25 cellular contexts compared by ENCODE assay signal in genomic region chr10:84248794-84249193, GRCh38. TPM values are rescaled to one million over a fixed set of nuclear protein-coding genes. Genes with fewer than 3 reads are reported as not detected.
DNase-seq lines count a peak whose midpoint lies in the region; ATAC-seq, FAIRE-seq and TF ChIP-seq lines count a peak whose summit lies in the region.
"Had no signal": no experiment of that assay in that cellular context is flagged by ENCODE, and none has a peak within 500 bp of the region (broad histone marks: within the 10 kb centered on the region; RNA-seq: fewer than 3 reads in every experiment).

No MANE protein-coding gene starts in this region.

- H3K27ac Mint-ChIP-seq in WTC11: no peak overlapping the region
- H3K27ac Mint-ChIP-seq: CD4-positive, alpha-beta memory T cell; HFFc6 had no signal

- no peaks in the 10 kb centered on the region for H4K20me1 ChIP-seq in HepG2 (ENCODE audit: insufficient read depth, low read length)

- H2BK12ac ChIP-seq in neuronal stem cell (ENCODE audit: low read length): peak overlapping the region; percentile 27

- FAIRE-seq in HepG2 (lab: Jason Lieb, UNC): no peak
- FAIRE-seq: GM12891, GM18507, H54 had no signal

- peak overlapping the region; percentile 5 for H2BK15ac ChIP-seq in neuronal stem cell (ENCODE audit: low read length)

- no TSS peak for BruUV-seq in HepG2 (replicated peaks; lab: Mats Ljungman, UMichigan)

- no peaks in the 10 kb centered on the region for H3K36me3 ChIP-seq in HepG2 (replicated peaks in 1 of 2; ENCODE audit: control insufficient read depth in 1 of 2, insufficient read depth in 2 of 2, low read length in 2 of 2)
- no peaks in the 10 kb centered on the region for H3K36me3 ChIP-seq in right lobe of liver
- no peaks in the 10 kb centered on the region for H3K36me3 ChIP-seq in neuronal stem cell (replicated peaks in 1 of 2; ENCODE audit: control insufficient read depth in 2 of 2, insufficient read depth in 2 of 2, low read length in 2 of 2)
- H3K36me3 ChIP-seq: HAP-1 had no signal

- POLR2A ChIA-PET in HepG2 (lab: Yijun Ruan, JAX): no interaction called here
- POLR2A ChIA-PET in WTC11 (lab: Charles Lee): interaction anchor here (0.6 kb wide), 1 partner anchor 13 kb away, joined by 3 read pairs; no protein-coding TSS in a partner anchor

- no peak overlapping the region for H4K91ac ChIP-seq in neuronal stem cell (ENCODE audit: low read depth, low read length, poor library complexity)

- CTCF ChIA-PET in HepG2 (lab: Yijun Ruan, JAX; ENCODE audit: low intra/inter-chr PET ratio, low total read pairs) (no interaction called here), WTC11 (lab: Charles Lee) (interaction anchor here (0.9 to 4.6 kb wide), 4 partner anchors 8 to 101 kb away, joined by 3 to 36 read pairs (median 5); no protein-coding TSS in a partner anchor)

- H3K23ac ChIP-seq in neuronal stem cell (ENCODE audit: low read depth, low read length, poor library complexity): peak overlapping the region; percentile 56

- no peak overlapping the region for H3K4me2 ChIP-seq in HepG2 (ENCODE audit: low read depth, low read length)
- H3K4me2 ChIP-seq in neuronal stem cell (ENCODE audit: insufficient read depth, low read length, poor library complexity, severe bottlenecking): no peak overlapping the region

- no peaks in the 10 kb centered on the region for H3K9me3 Mint-ChIP-seq in WTC11
- H3K9me3 Mint-ChIP-seq: HFFc6 had no signal

- peak overlapping the region; percentile 4 for H3K18ac ChIP-seq in neuronal stem cell (ENCODE audit: low read length)

- intact Hi-C loops in HepG2 (cut with micrococcal nuclease; ENCODE audit: unreplicated experiment) (no loop called here), right lobe of liver (cut with DNase I) (no loop called here)

- 26% methylated on average over 12 of the region's 12 CpGs for whole genome bisulfite sequencing in HepG2 (ENCODE audit: low lambda C conversion rate)
- 25% methylated on average over 1 of the region's 12 CpGs for WGBS in right lobe of liver (ENCODE audit: insufficient coverage, low coverage, low lambda C conversion rate, missing lambda C conversion rate)
- WGBS in neuronal stem cell (ENCODE audit: extremely low coverage in 2 of 2, insufficient read length in 2 of 2, insufficient replicate concordance in 1 of 2), 2 donors: no CpG with 5 or more reads among the region's 12 CpGs

- no peak overlapping the region for H2BK120ac ChIP-seq in neuronal stem cell (ENCODE audit: low read depth, low read length)

- H2BK5ac ChIP-seq in neuronal stem cell (ENCODE audit: low read length): peak overlapping the region; percentile 44

- TF ChIP-seq CTCF in HepG2 (CRISPR knock-in tag; IDR thresholded peaks at IDR 0.05) (peak; percentile 18; the same call in 1 of the 2 replicates), right lobe of liver (IDR thresholded peaks at IDR 0.05) (no peak), WTC11 (IDR thresholded peaks at IDR 0.05) (no peak)

- H3K4ac ChIP-seq in neuronal stem cell (ENCODE audit: low read length): peak overlapping the region; percentile 17

- TF ChIP-seq EP300 in HepG2 (IDR thresholded peaks at IDR 0.05; ENCODE audit: low read depth in 2 of 2, low read length in 2 of 2): no peak
- TF ChIP-seq EP300 in HepG2 (CRISPR knock-in tag; IDR thresholded peaks at IDR 0.05; ENCODE audit: borderline replicate concordance): no peak

- H3K4me1 Mint-ChIP-seq in WTC11: no peaks in the 10 kb centered on the region
- H3K4me1 Mint-ChIP-seq: CD4-positive, alpha-beta memory T cell had no signal

- in situ Hi-C loops in HepG2 (cut with HindIII; ENCODE audit: extremely low pct_ligation_motif_present, low pct_unique_long_range_greater_than_20kb): no loop called here

- TF ChIP-seq POLR2A in HepG2 (IDR thresholded peaks at IDR 0.05; ENCODE audit: insufficient read depth in 1 of 2, low read depth in 2 of 2, low read length in 2 of 2) (no peak), right lobe of liver (IDR thresholded peaks at IDR 0.05) (no peak)

- no peaks in the 10 kb centered on the region for H3K36me3 Mint-ChIP-seq in WTC11
- H3K36me3 Mint-ChIP-seq: CD4-positive, alpha-beta memory T cell had no signal

- H2AFZ ChIP-seq in HepG2 (ENCODE audit: low read length) (no peak overlapping the region), neuronal stem cell (ENCODE audit: low read length) (no peak overlapping the region)

- no peak for TF ChIP-seq RAD21 in HepG2 (CRISPR knock-in tag; IDR thresholded peaks at IDR 0.05)

- H3K4me3 Mint-ChIP-seq in WTC11: no peak overlapping the region
- H3K4me3 Mint-ChIP-seq: CD4-positive, alpha-beta memory T cell; HFFc6 had no signal

- H3K4me1 ChIP-seq in HepG2 (ENCODE audit: insufficient read depth, low read length) (peaks cover 20% of the 10 kb centered on the region), right lobe of liver (no peaks in the 10 kb centered on the region), neuronal stem cell (ENCODE audit: control insufficient read depth in 2 of 2, insufficient read depth in 1 of 2, low read depth in 1 of 2, low read length in 2 of 2) (peaks cover 3 to 23% of the 10 kb centered on the region in 2 donors)
- H3K4me1 ChIP-seq: HAP-1 had no signal

- H3K9ac ChIP-seq in HepG2 (ENCODE audit: insufficient read depth, low read depth, low read length) (no peak overlapping the region), neuronal stem cell (ENCODE audit: low read depth, low read length, poor library complexity) (no peak overlapping the region)

- H3K27me3 ChIP-seq in HepG2 (ENCODE audit: control insufficient read depth in 1 of 2, insufficient read depth in 2 of 2, low read length in 2 of 2) (peaks cover 0 to 4% of the 10 kb centered on the region in 2 experiments; a peak in 1 of 5 replicates), right lobe of liver (no peaks in the 10 kb centered on the region), neuronal stem cell (ENCODE audit: control insufficient read depth in 3 of 3, insufficient read depth in 3 of 3, low read depth in 1 of 3, low read length in 3 of 3) (peaks cover 0 to 10% (median 0%) of the 10 kb centered on the region in 3 experiments)

- no peaks in the 10 kb centered on the region for H3K79me1 ChIP-seq in neuronal stem cell (ENCODE audit: low read depth, low read length)

- H3K79me2 ChIP-seq in HepG2 (ENCODE audit: insufficient read depth, low read length): no peaks in the 10 kb centered on the region

- DNase-seq in HepG2 (ENCODE audit: low spot score) (no peak), right lobe of liver (no peak), WTC11 (ENCODE audit: low spot score) (no peak), neuronal stem cell (ENCODE audit: low spot score) (no peak), NCI-H1092 treated with DMSO at 0.1 percent for 48 hours (lab: John Stamatoyannopoulos, UW) (no peak)
- DNase-seq: C1 segment of cervical spinal cord; Calu3; CD4-positive, alpha-beta memory T cell; COR-L47; DMS53; DMS79 treated with DMSO at 0.1 percent for 48 hours; GF-D8; GOT3; HFFc6 had no signal

- H2AK5ac ChIP-seq in neuronal stem cell (ENCODE audit: low read depth, low read length): peak overlapping the region; percentile 2

- peak; percentile 16; the same call in 1 of the 3 replicates for ATAC-seq in HepG2
- no peak for ATAC-seq in right lobe of liver
- ATAC-seq in WTC11: peak; percentile 44
- ATAC-seq in GM21825 (IDR thresholded peaks at IDR 0.05; ENCODE audit: unreplicated experiment): no peak
- no peak for ATAC-seq in HG03521 (IDR thresholded peaks at IDR 0.05; ENCODE audit: unreplicated experiment)

- H3K27ac ChIP-seq in HepG2 (ENCODE audit: extremely low read length, insufficient read depth, low read length) (no peak overlapping the region), right lobe of liver (no peak overlapping the region), neuronal stem cell (replicated peaks; ENCODE audit: low read length) (no peak overlapping the region)

- H3K27me3 Mint-ChIP-seq in WTC11 (ENCODE audit: low read depth): peaks cover 2% of the 10 kb centered on the region

- H3K14ac ChIP-seq in neuronal stem cell (ENCODE audit: low read length): no peak overlapping the region

- no peak overlapping the region for H4K8ac ChIP-seq in neuronal stem cell (ENCODE audit: low read depth, low read length)

- no peaks in the 10 kb centered on the region for H3K9me3 ChIP-seq in HepG2 (ENCODE audit: low read length)
- H3K9me3 ChIP-seq in right lobe of liver: no peaks in the 10 kb centered on the region
- no peaks in the 10 kb centered on the region for H3K9me3 ChIP-seq in neuronal stem cell (replicated peaks in 1 of 2; ENCODE audit: control insufficient read depth in 2 of 2, insufficient read depth in 1 of 2, low read depth in 1 of 2, low read length in 2 of 2)
- H3K9me3 ChIP-seq: HAP-1 had no signal

- no peak overlapping the region for H3K4me3 ChIP-seq in HepG2 (replicated peaks in 1 of 3; ENCODE audit: insufficient read depth in 1 of 3, low read depth in 2 of 3, low read length in 3 of 3)
- H3K4me3 ChIP-seq in right lobe of liver: no peak overlapping the region
- H3K4me3 ChIP-seq in neuronal stem cell (ENCODE audit: low read length in 2 of 2): no peak overlapping the region
- H3K4me3 ChIP-seq: HAP-1 had no signal

RNA-seq across cellular contexts. Expression of gene RGR, which starts 3.9 kb away (rescaled TPM):
- total RNA-seq in HepG2 (2016; rRNA removed; fragmentation: Illumina TruSeq; extraction: Trizol): 0.24 and 0.71 TPM in 2 replicates
- 0.44 and 1.2 TPM in 2 replicates for total RNA-seq in HepG2 (2016; cell fraction: cytosol; rRNA removed; fragmentation: Illumina TruSeq; extraction: Trizol; ENCODE audit: low read depth)
- 0.39 and 0.74 TPM in 2 replicates for total RNA-seq in HepG2 (2016; cell fraction: insoluble cytoplasmic fraction; rRNA removed; fragmentation: Illumina TruSeq; extraction: Trizol)
- 0.17 and 0.37 TPM in 2 replicates for total RNA-seq in HepG2 (2016; cell fraction: membrane; rRNA removed; fragmentation: Illumina TruSeq; extraction: Trizol)
- 0.43 and 1.4 TPM in 2 replicates for total RNA-seq in HepG2 (2016; cell fraction: nucleus; rRNA removed; fragmentation: Illumina TruSeq; extraction: Trizol)
- polyA plus RNA-seq in HepG2 (2011; rRNA removed): 0.68 and 0.69 TPM in 2 replicates
- 0.53 and 0.90 TPM in 2 replicates for polyA plus RNA-seq in HepG2 (2011; cell fraction: cytosol; rRNA removed)
- 0.76 and 0.88 TPM in 2 replicates for polyA plus RNA-seq in HepG2 (2011; cell fraction: nucleus; rRNA removed)
- polyA plus RNA-seq in HepG2 (2012): 0.05 TPM in 1 of 2 replicates, not detected in the other
- 0.32 and 0.44 TPM in 2 replicates for polyA plus RNA-seq in HepG2 (2016; cell fraction: cytosol; fragmentation: Illumina TruSeq; extraction: Trizol; ENCODE audit: low read depth)
- polyA plus RNA-seq in HepG2 (2016; cell fraction: insoluble cytoplasmic fraction; fragmentation: Illumina TruSeq; extraction: Trizol; ENCODE audit: low read depth): 0.20 and 0.87 TPM in 2 replicates
- polyA plus RNA-seq in HepG2 (2016; cell fraction: membrane; fragmentation: Illumina TruSeq; extraction: Trizol; ENCODE audit: low read depth): 0.50 and 0.71 TPM in 2 replicates
- polyA plus RNA-seq in HepG2 (2016; cell fraction: nucleus; fragmentation: Illumina TruSeq; extraction: Trizol; ENCODE audit: insufficient read depth, low read depth): 0.84 and 2.3 TPM in 2 replicates
- 2.2 TPM in 1 of 2 replicates, not detected in the other for polyA minus RNA-seq in HepG2 (2011; rRNA and poly(A)+ RNA removed; ENCODE audit: low replicate concordance)
- polyA minus RNA-seq in HepG2 (2011; cell fraction: cytosol; rRNA and poly(A)+ RNA removed): not detected in 2 replicates
- not detected in 2 replicates for polyA minus RNA-seq in HepG2 (2011; cell fraction: nucleus; rRNA and poly(A)+ RNA removed)
- total RNA-seq in right lobe of liver: not detected
- not detected in 3 replicates for total RNA-seq in WTC11 (2021)
- polyA plus RNA-seq in neuronal stem cell (2013, experiment 1 of 2): 1.0 TPM
- polyA plus RNA-seq in neuronal stem cell (2013, experiment 2 of 2): 1.3 TPM
- total RNA-seq: A172; A673; Calu3; CD4-positive, alpha-beta memory T cell; Daoy; G401; HFFc6 had no signal
- polyA plus RNA-seq: BJ; CD4-positive, alpha-beta memory T cell had no signal

RNA-seq across cellular contexts. Expression of gene LRIT1, which starts 7.4 kb away (rescaled TPM):
- not detected in 2 replicates for total RNA-seq in HepG2 (2016; rRNA removed; fragmentation: Illumina TruSeq; extraction: Trizol)
- total RNA-seq in HepG2 (2016; cell fraction: cytosol; rRNA removed; fragmentation: Illumina TruSeq; extraction: Trizol; ENCODE audit: low read depth): not detected in 2 replicates
- not detected in 2 replicates for total RNA-seq in HepG2 (2016; cell fraction: insoluble cytoplasmic fraction; rRNA removed; fragmentation: Illumina TruSeq; extraction: Trizol)
- not detected in 2 replicates for total RNA-seq in HepG2 (2016; cell fraction: membrane; rRNA removed; fragmentation: Illumina TruSeq; extraction: Trizol)
- total RNA-seq in HepG2 (2016; cell fraction: nucleus; rRNA removed; fragmentation: Illumina TruSeq; extraction: Trizol): not detected in 2 replicates
- not detected in 2 replicates for polyA plus RNA-seq in HepG2 (2011; rRNA removed)
- not detected in 2 replicates for polyA plus RNA-seq in HepG2 (2011; cell fraction: cytosol; rRNA removed)
- polyA plus RNA-seq in HepG2 (2011; cell fraction: nucleus; rRNA removed): not detected in 2 replicates
- polyA plus RNA-seq in HepG2 (2012): not detected in 2 replicates
- polyA plus RNA-seq in HepG2 (2016; cell fraction: cytosol; fragmentation: Illumina TruSeq; extraction: Trizol; ENCODE audit: low read depth): not detected in 2 replicates
- polyA plus RNA-seq in HepG2 (2016; cell fraction: insoluble cytoplasmic fraction; fragmentation: Illumina TruSeq; extraction: Trizol; ENCODE audit: low read depth): not detected in 2 replicates
- not detected in 2 replicates for polyA plus RNA-seq in HepG2 (2016; cell fraction: membrane; fragmentation: Illumina TruSeq; extraction: Trizol; ENCODE audit: low read depth)
- not detected in 2 replicates for polyA plus RNA-seq in HepG2 (2016; cell fraction: nucleus; fragmentation: Illumina TruSeq; extraction: Trizol; ENCODE audit: insufficient read depth, low read depth)
- polyA minus RNA-seq in HepG2 (2011; rRNA and poly(A)+ RNA removed; ENCODE audit: low replicate concordance): not detected in 2 replicates
- not detected in 2 replicates for polyA minus RNA-seq in HepG2 (2011; cell fraction: cytosol; rRNA and poly(A)+ RNA removed)
- not detected in 2 replicates for polyA minus RNA-seq in HepG2 (2011; cell fraction: nucleus; rRNA and poly(A)+ RNA removed)
- not detected for total RNA-seq in right lobe of liver
- not detected in 3 replicates for total RNA-seq in WTC11 (2021)
- polyA plus RNA-seq in neuronal stem cell (2013, experiment 1 of 2): 0.01 TPM
- polyA plus RNA-seq in neuronal stem cell (2013, experiment 2 of 2): not detected
- total RNA-seq: A172; A673; Calu3; CD4-positive, alpha-beta memory T cell; Daoy; G401; HFFc6 had no signal
- polyA plus RNA-seq: BJ; CD4-positive, alpha-beta memory T cell had no signal

RNA-seq across cellular contexts. Expression of gene LRIT2, which starts 23.4 kb away (rescaled TPM):
- total RNA-seq in HepG2 (2016; rRNA removed; fragmentation: Illumina TruSeq; extraction: Trizol): not detected in 2 replicates
- total RNA-seq in HepG2 (2016; cell fraction: cytosol; rRNA removed; fragmentation: Illumina TruSeq; extraction: Trizol; ENCODE audit: low read depth): not detected in 2 replicates
- not detected in 2 replicates for total RNA-seq in HepG2 (2016; cell fraction: insoluble cytoplasmic fraction; rRNA removed; fragmentation: Illumina TruSeq; extraction: Trizol)
- not detected in 2 replicates for total RNA-seq in HepG2 (2016; cell fraction: membrane; rRNA removed; fragmentation: Illumina TruSeq; extraction: Trizol)
- not detected in 2 replicates for total RNA-seq in HepG2 (2016; cell fraction: nucleus; rRNA removed; fragmentation: Illumina TruSeq; extraction: Trizol)
- polyA plus RNA-seq in HepG2 (2011; rRNA removed): not detected in 2 replicates
- not detected in 2 replicates for polyA plus RNA-seq in HepG2 (2011; cell fraction: cytosol; rRNA removed)
- polyA plus RNA-seq in HepG2 (2011; cell fraction: nucleus; rRNA removed): not detected in 2 replicates
- polyA plus RNA-seq in HepG2 (2012): not detected in 2 replicates
- polyA plus RNA-seq in HepG2 (2016; cell fraction: cytosol; fragmentation: Illumina TruSeq; extraction: Trizol; ENCODE audit: low read depth): not detected in 2 replicates
- not detected in 2 replicates for polyA plus RNA-seq in HepG2 (2016; cell fraction: insoluble cytoplasmic fraction; fragmentation: Illumina TruSeq; extraction: Trizol; ENCODE audit: low read depth)
- not detected in 2 replicates for polyA plus RNA-seq in HepG2 (2016; cell fraction: membrane; fragmentation: Illumina TruSeq; extraction: Trizol; ENCODE audit: low read depth)
- not detected in 2 replicates for polyA plus RNA-seq in HepG2 (2016; cell fraction: nucleus; fragmentation: Illumina TruSeq; extraction: Trizol; ENCODE audit: insufficient read depth, low read depth)
- not detected in 2 replicates for polyA minus RNA-seq in HepG2 (2011; rRNA and poly(A)+ RNA removed; ENCODE audit: low replicate concordance)
- not detected in 2 replicates for polyA minus RNA-seq in HepG2 (2011; cell fraction: cytosol; rRNA and poly(A)+ RNA removed)
- polyA minus RNA-seq in HepG2 (2011; cell fraction: nucleus; rRNA and poly(A)+ RNA removed): not detected in 2 replicates
- not detected for total RNA-seq in right lobe of liver
- not detected in 3 replicates for total RNA-seq in WTC11 (2021)
- polyA plus RNA-seq in neuronal stem cell (2013, experiment 1 of 2): not detected
- polyA plus RNA-seq in neuronal stem cell (2013, experiment 2 of 2): not detected
- total RNA-seq: A172; A673; Calu3; CD4-positive, alpha-beta memory T cell; Daoy; G401; HFFc6 had no signal
- polyA plus RNA-seq: BJ; CD4-positive, alpha-beta memory T cell had no signal

RNA-seq across cellular contexts. Expression of gene CDHR1, which starts 54.5 kb away (rescaled TPM):
- total RNA-seq in HepG2 (2016; rRNA removed; fragmentation: Illumina TruSeq; extraction: Trizol) (0.04 TPM in 1 of 2 replicates, not detected in the other), right lobe of liver (under 1 TPM in 5 of 6 experiments, not detected in 1; 0.09 to 0.42 (median 0.19) TPM), WTC11 (2021) (5.0 to 7.2 TPM (median 6.4 TPM) in 3 replicates)
- not detected in 2 replicates for total RNA-seq in HepG2 (2016; cell fraction: cytosol; rRNA removed; fragmentation: Illumina TruSeq; extraction: Trizol; ENCODE audit: low read depth)
- total RNA-seq in HepG2 (2016; cell fraction: insoluble cytoplasmic fraction; rRNA removed; fragmentation: Illumina TruSeq; extraction: Trizol): 0.02 TPM in 1 of 2 replicates, not detected in the other
- total RNA-seq in HepG2 (2016; cell fraction: membrane; rRNA removed; fragmentation: Illumina TruSeq; extraction: Trizol): not detected in 2 replicates
- not detected in 2 replicates for total RNA-seq in HepG2 (2016; cell fraction: nucleus; rRNA removed; fragmentation: Illumina TruSeq; extraction: Trizol)
- polyA plus RNA-seq in HepG2 (2011; rRNA removed): 0.01 and 0.09 TPM in 2 replicates
- polyA plus RNA-seq in HepG2 (2011; cell fraction: cytosol; rRNA removed): 0.04 TPM in 1 of 2 replicates, not detected in the other
- 0.14 and 0.34 TPM in 2 replicates for polyA plus RNA-seq in HepG2 (2011; cell fraction: nucleus; rRNA removed)
- polyA plus RNA-seq in HepG2 (2012): 0.05 TPM in 1 of 2 replicates, not detected in the other
- not detected in 2 replicates for polyA plus RNA-seq in HepG2 (2016; cell fraction: cytosol; fragmentation: Illumina TruSeq; extraction: Trizol; ENCODE audit: low read depth)
- polyA plus RNA-seq in HepG2 (2016; cell fraction: insoluble cytoplasmic fraction; fragmentation: Illumina TruSeq; extraction: Trizol; ENCODE audit: low read depth): not detected in 2 replicates
- not detected in 2 replicates for polyA plus RNA-seq in HepG2 (2016; cell fraction: membrane; fragmentation: Illumina TruSeq; extraction: Trizol; ENCODE audit: low read depth)
- polyA plus RNA-seq in HepG2 (2016; cell fraction: nucleus; fragmentation: Illumina TruSeq; extraction: Trizol; ENCODE audit: insufficient read depth, low read depth): 0.23 TPM in 1 of 2 replicates, not detected in the other
- not detected in 2 replicates for polyA minus RNA-seq in HepG2 (2011; rRNA and poly(A)+ RNA removed; ENCODE audit: low replicate concordance)
- not detected in 2 replicates for polyA minus RNA-seq in HepG2 (2011; cell fraction: cytosol; rRNA and poly(A)+ RNA removed)
- polyA minus RNA-seq in HepG2 (2011; cell fraction: nucleus; rRNA and poly(A)+ RNA removed): 0.64 TPM in 1 of 2 replicates, not detected in the other
- 6.3 TPM for polyA plus RNA-seq in neuronal stem cell (2013, experiment 1 of 2)
- 6.5 TPM for polyA plus RNA-seq in neuronal stem cell (2013, experiment 2 of 2)
- total RNA-seq: A172, A673, Calu3, Daoy, G401, HFFc6 had no signal
- polyA plus RNA-seq: BJ; CD4-positive, alpha-beta memory T cell had no signal

Comparison
In these comparisons a context has a peak if more than half of its experiments do, and no peak if none do; other contexts are left out.
1. ATAC-seq: peak in HepG2 (single experiment) and WTC11 (single experiment); none in right lobe of liver (0 of 4), GM21825 (single experiment) and HG03521 (single experiment).
2. Of the 50 proteins assayed by ChIP-seq in both HepG2 and WTC11: peak only in HepG2: CTCF; only in WTC11: none; in both: none; in neither: 49.